8 cellular contexts compared by ENCODE assay signal in genomic region chr4:97720869-97721432, GRCh38.
DNase-seq lines count a peak whose midpoint lies in the region; ATAC-seq, FAIRE-seq and TF ChIP-seq lines count a peak whose summit lies in the region.
"Had no signal": no experiment of that assay in that cellular context is flagged by ENCODE, and none has a peak within 500 bp of the region (broad histone marks: within the 10 kb centered on the region; RNA-seq: fewer than 3 reads in every experiment).

No MANE protein-coding gene starts in this region.

- no peak overlapping the region for H3K9ac ChIP-seq in kidney (ENCODE audit: low read length in 2 of 2)

- no peaks in the 10 kb centered on the region for H3K4me1 Mint-ChIP-seq in endothelial cell (ENCODE audit: unreplicated experiment)

- in situ Hi-C loops in HAP-1 (cut with MboI; ENCODE audit: low sequenced_read_pairs): no loop called here

- peak; percentile 17 for TF ChIP-seq CTCF in endothelial cell (IDR thresholded peaks at IDR 0.05; ENCODE audit: unreplicated experiment)
- no peak for TF ChIP-seq CTCF in kidney (IDR thresholded peaks at IDR 0.05; ENCODE audit: borderline replicate concordance, extremely low read depth, insufficient read depth)

- no peaks in the 10 kb centered on the region for H3K4me1 ChIP-seq in HAP-1
- no peaks in the 10 kb centered on the region for H3K4me1 ChIP-seq in kidney (ENCODE audit: control insufficient read depth in 1 of 2, insufficient read depth in 1 of 2, low read depth in 1 of 2, low read length in 2 of 2)

- H3K27me3 ChIP-seq in HAP-1 (ENCODE audit: low read depth): no peaks in the 10 kb centered on the region

- H3K9me3 ChIP-seq in HAP-1 (no peaks in the 10 kb centered on the region), kidney (ENCODE audit: control insufficient read depth in 1 of 2, low read length in 2 of 2) (no peaks in the 10 kb centered on the region)

- H3K27me3 Mint-ChIP-seq in endothelial cell (ENCODE audit: unreplicated experiment): peaks cover 1% of the 10 kb centered on the region

- H3K36me3 Mint-ChIP-seq in endothelial cell (ENCODE audit: low read depth, unreplicated experiment): no peaks in the 10 kb centered on the region

- no peak for FAIRE-seq in kidney (lab: Jason Lieb, UNC)
- FAIRE-seq: colon had no signal

- H3K36me3 ChIP-seq in HAP-1 (replicated peaks) (no peaks in the 10 kb centered on the region), kidney (ENCODE audit: control insufficient read depth in 1 of 2, insufficient read depth in 2 of 2, low read length in 2 of 2) (no peaks in the 10 kb centered on the region)

- H3K9me3 Mint-ChIP-seq in endothelial cell (ENCODE audit: unreplicated experiment): no peaks in the 10 kb centered on the region

- no peak for ATAC-seq in HG02938 (IDR thresholded peaks at IDR 0.05; ENCODE audit: unreplicated experiment)

- intact Hi-C loops in kidney (cut with DNase I): no loop called here

- no peak overlapping the region for H3K4me3 Mint-ChIP-seq in endothelial cell (ENCODE audit: unreplicated experiment)

- H3K4me3 ChIP-seq in HAP-1 (no peak overlapping the region), kidney (ENCODE audit: low read length in 2 of 2) (no peak overlapping the region)

- H3K27ac Mint-ChIP-seq in endothelial cell (ENCODE audit: unreplicated experiment): no peak overlapping the region

- H3K27ac ChIP-seq in kidney (ENCODE audit: low read depth in 2 of 2, low read length in 2 of 2): no peak overlapping the region

- DNase-seq in HAP-1 (ENCODE audit: low spot score in 2 of 2) (peak; percentile 17 to 58), NCI-H526 (lab: John Stamatoyannopoulos, UW) (peak; percentile 13 to 18), endothelial cell (ENCODE audit: low spot score) (no peak), putamen (ENCODE audit: low spot score) (peak; percentile 13), kidney (no peak)
- no peak for DNase-seq in stimulated activated naive CD4-positive, alpha-beta T cell treated with Interleukin-2 at 50 U/mL for 16 hours (lab: John Stamatoyannopoulos, UW)

Comparison
In these comparisons a context has a peak if more than half of its experiments do, and no peak if none do; other contexts are left out.
1. DNase-seq: peak in HAP-1 (2 of 2), NCI-H526 (2 of 2) and putamen (single experiment); none in endothelial cell (single experiment), kidney (single experiment) and stimulated activated naive CD4-positive, alpha-beta T cell treated with Interleukin-2 at 50 U/mL for 16 hours (single experiment).